In genomic region chr12:1808036-1808797, GRCh38 we compare ENCODE assay signal across 1 cellular context.
TF ChIP-seq lines count a peak whose summit lies in the region.

No MANE protein-coding gene starts in this region.

TF ChIP-seq in HepG2, 621 proteins besides CTCF, POLR2A, EP300 and RAD21 (continued from another document):
- TF ChIP-seq MED1 (CRISPR knock-in tag; IDR thresholded peaks at IDR 0.05) (no peak), RARG (CRISPR knock-in tag; IDR thresholded peaks at IDR 0.05; ENCODE audit: low read depth) (no peak), ZNF644 (CRISPR knock-in tag; IDR thresholded peaks at IDR 0.05; ENCODE audit: low read depth) (no peak)
TF ChIP-seq in HepG2: peak in this region for 0.
